Comparison of ENCODE assay signal across 8 cellular contexts in the genomic region with DNA sequence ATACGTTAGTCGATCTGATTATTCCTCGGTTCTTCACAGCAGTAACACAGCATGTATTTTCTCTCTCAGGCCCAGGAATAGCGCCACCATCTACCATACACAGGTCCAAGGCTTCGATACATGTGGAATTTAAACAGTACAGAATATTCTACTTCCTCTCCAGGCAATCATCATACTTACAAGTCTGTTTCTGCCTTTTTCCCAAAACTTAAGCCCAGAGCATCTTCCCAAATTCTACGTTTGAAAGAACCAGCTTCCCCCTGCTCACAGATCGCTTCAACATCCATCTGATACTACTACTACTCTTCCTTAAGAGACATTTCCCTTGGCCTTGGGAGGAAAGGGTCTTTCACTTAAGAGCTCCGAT. TPM values are rescaled to one million over a fixed set of nuclear protein-coding genes. Genes with fewer than 3 reads are reported as not detected.
A peak's percentile ranks its signal among the peaks of the same experiment; 100 is the strongest.
DNase-seq lines count a peak whose midpoint lies in the region; ATAC-seq, FAIRE-seq and TF ChIP-seq lines count a peak whose summit lies in the region.

No MANE protein-coding gene starts in this region.

- H4K20me1 ChIP-seq in endothelial cell of umbilical vein (replicated peaks; ENCODE audit: control insufficient read depth, extremely low read depth, insufficient read depth, low read length), result no peaks in the 10 kb centered on the region

- peak overlapping the region; percentile 90 for H3K4me2 ChIP-seq in endothelial cell of umbilical vein (ENCODE audit: insufficient read depth, low read length)

- H3K79me2 ChIP-seq in endothelial cell of umbilical vein (ENCODE audit: control insufficient read depth, insufficient read depth, low read length), result no peaks in the 10 kb centered on the region

- H3K36me3 ChIP-seq in SK-N-MC (ENCODE audit: insufficient read depth, low read length) (no peaks in the 10 kb centered on the region), endothelial cell of umbilical vein (ENCODE audit: control insufficient read depth in 2 of 2, extremely low read depth in 1 of 2, insufficient read depth in 2 of 2, low read length in 2 of 2) (no peaks in the 10 kb centered on the region), mucosa of rectum (ENCODE audit: control insufficient read depth in 2 of 2, insufficient read depth in 2 of 2, low read length in 2 of 2) (no peaks in the 10 kb centered on the region)

- H3K4me3 ChIP-seq in SK-N-MC, result peak overlapping the region; percentile 98
- H3K4me3 ChIP-seq in endothelial cell of umbilical vein (replicated peaks in 1 of 3; ENCODE audit: insufficient read depth in 1 of 3, low read depth in 1 of 3, low read length in 3 of 3), result peak overlapping the region; percentile 69 to 84 (median 76)
- H3K4me3 ChIP-seq in mucosa of rectum (ENCODE audit: low read length in 2 of 2), result peak overlapping the region; percentile 94 to 98

- CTCF ChIA-PET in endothelial cell of umbilical vein (lab: Charles Lee), result interaction anchor here (0.6 to 2.2 kb wide), 9 partner anchors 11 to 1931 kb away, joined by 3 to 9 read pairs (median 4); partner anchors contain the start of gene ERO1A

- no TSS peak for BruUV-seq in endothelial cell of umbilical vein (replicated peaks; lab: Mats Ljungman, UMichigan)

- H3K9me3 ChIP-seq in SK-N-MC (ENCODE audit: low read depth, low read length) (no peaks in the 10 kb centered on the region), endothelial cell of umbilical vein (replicated peaks; ENCODE audit: control insufficient read depth, insufficient read depth, low read length) (no peaks in the 10 kb centered on the region), mucosa of rectum (ENCODE audit: control insufficient read depth in 2 of 2, low read length in 2 of 2) (no peaks in the 10 kb centered on the region)

- peak overlapping the region; percentile 79 for H2AFZ ChIP-seq in endothelial cell of umbilical vein (ENCODE audit: low read depth, low read length)

- POLR2A ChIA-PET in endothelial cell of umbilical vein (lab: Charles Lee), result interaction anchor here (0.7 to 1.0 kb wide), 2 partner anchors 110 to 156 kb away, joined by 3 to 5 read pairs; no protein-coding TSS in a partner anchor

- H3K4me1 ChIP-seq in endothelial cell of umbilical vein (ENCODE audit: control insufficient read depth, extremely low read depth, insufficient read depth, low read length) (peaks cover 9% of the 10 kb centered on the region), mucosa of rectum (ENCODE audit: control insufficient read depth in 2 of 2, insufficient read depth in 2 of 2, low read length in 2 of 2) (peaks cover 10 to 16% of the 10 kb centered on the region in 2 donors)

- H3K27ac ChIP-seq in SK-N-MC (peak overlapping the region; percentile 31; the same call in 1 of the 2 replicates), endothelial cell of umbilical vein (ENCODE audit: insufficient read depth, low read depth, low read length) (peak overlapping the region; percentile 37), mucosa of rectum (ENCODE audit: low read depth in 2 of 2, low read length in 2 of 2) (peak overlapping the region; percentile 87 to 90)

- peak; percentile 78 for FAIRE-seq in endothelial cell of umbilical vein (lab: Jason Lieb, UNC)

- H3K9ac ChIP-seq in SK-N-MC (ENCODE audit: insufficient read length) (peak overlapping the region; percentile 85), endothelial cell of umbilical vein (replicated peaks; ENCODE audit: extremely low read depth, insufficient read depth, low read length) (peak overlapping the region; percentile 59), mucosa of rectum (ENCODE audit: low read depth in 1 of 2, low read length in 2 of 2) (peak overlapping the region; percentile 91 to 95)

- TF ChIP-seq CTCF in endothelial cell of umbilical vein (IDR thresholded peaks at IDR 0.05; ENCODE audit: extremely low read depth in 1 of 2, insufficient read depth in 1 of 2, low read depth in 1 of 2, low read length in 2 of 2), result peak in 1 of 2 donors; percentile 15

- dilution Hi-C loops in endothelial cell of umbilical vein (cut with MboI; ENCODE audit: extremely low pct_ligation_motif_present, low sequenced_read_pairs), result no loop called here

- TF ChIP-seq POLR2A in endothelial cell of umbilical vein (IDR thresholded peaks at IDR 0.05; ENCODE audit: low read depth, low read length), result no peak

- ATAC-seq in GM18498 (IDR thresholded peaks at IDR 0.05; ENCODE audit: unreplicated experiment) (no peak), HG03432 (IDR thresholded peaks at IDR 0.05; ENCODE audit: unreplicated experiment) (no peak), GM21619 (IDR thresholded peaks at IDR 0.05; ENCODE audit: unreplicated experiment) (no peak)

- no peaks in the 10 kb centered on the region for H3K9me1 ChIP-seq in endothelial cell of umbilical vein (replicated peaks; ENCODE audit: control insufficient read depth, extremely low read depth, insufficient read depth, low read length)

- DNase-seq in EL (peak; percentile 43), Kasumi-1 (lab: John Stamatoyannopoulos, UW) (peak; percentile 68 to 75), SK-N-MC (ENCODE audit: low read depth, low spot score) (no peak), endothelial cell of umbilical vein (ENCODE audit: low read depth, low spot score) (peak; percentile 62)

- intact Hi-C loops in endothelial cell of umbilical vein (cut with micrococcal nuclease), result loop anchor here (1.0 to 10.0 kb wide), 6 partner anchors 156 to 1887 kb away; partner anchors contain the start of genes GNPNAT1, PSMC6, SAV1 and STYX

- H3K27me3 ChIP-seq in endothelial cell of umbilical vein (ENCODE audit: control insufficient read depth in 2 of 2, insufficient read depth in 2 of 2, low read length in 2 of 2) (no peaks in the 10 kb centered on the region), mucosa of rectum (ENCODE audit: control insufficient read depth in 2 of 2, insufficient read depth in 2 of 2, low read length in 2 of 2) (no peaks in the 10 kb centered on the region)

TF ChIP-seq in endothelial cell of umbilical vein, 7 proteins besides CTCF, POLR2A, EP300 and RAD21:
- TF ChIP-seq JUN (IDR thresholded peaks at IDR 0.05; ENCODE audit: borderline replicate concordance, insufficient read depth, insufficient read length, low read depth) (no peak), MYC (IDR thresholded peaks at IDR 0.05; ENCODE audit: low read depth, low read length) (no peak), GATA2 (IDR thresholded peaks at IDR 0.05; ENCODE audit: insufficient read depth, insufficient read length, low read depth, low read length) (no peak), EZH2 (IDR thresholded peaks at IDR 0.05; ENCODE audit: borderline replicate concordance, low read depth, low read length, severe bottlenecking) (no peak), FOS (IDR thresholded peaks at IDR 0.05; ENCODE audit: borderline replicate concordance, insufficient read depth, low read length) (no peak), POLR2AphosphoS5 (IDR thresholded peaks at IDR 0.05; ENCODE audit: insufficient read depth, low read depth, low read length) (no peak)
- TF ChIP-seq, protein P1, sequence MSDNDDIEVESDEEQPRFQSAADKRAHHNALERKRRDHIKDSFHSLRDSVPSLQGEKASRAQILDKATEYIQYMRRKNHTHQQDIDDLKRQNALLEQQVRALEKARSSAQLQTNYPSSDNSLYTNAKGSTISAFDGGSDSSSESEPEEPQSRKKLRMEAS (IDR thresholded peaks at IDR 0.05; ENCODE audit: insufficient read depth, insufficient read length), result no peak

RNA-seq across cellular contexts. Expression of gene TXNDC16, which starts 0.6 kb away (rescaled TPM):
- 4.5 and 4.8 TPM in 2 replicates for total RNA-seq in endothelial cell of umbilical vein
- polyA plus RNA-seq in endothelial cell of umbilical vein, result 2.1 and 2.3 TPM in 2 replicates
- polyA plus RNA-seq in endothelial cell of umbilical vein (2011; cell fraction: cytosol; rRNA removed), result 2.3 and 2.6 TPM in 2 replicates
- 3.2 and 3.9 TPM in 2 replicates for polyA plus RNA-seq in endothelial cell of umbilical vein (2011; cell fraction: nucleus; rRNA removed)
- 2.3 and 3.3 TPM in 2 replicates for polyA plus RNA-seq in endothelial cell of umbilical vein (2012)
- 2.5 and 5.4 TPM in 2 replicates for polyA minus RNA-seq in endothelial cell of umbilical vein
- polyA minus RNA-seq in endothelial cell of umbilical vein (2011; cell fraction: cytosol; rRNA and poly(A)+ RNA removed), result 10.8 TPM
- polyA minus RNA-seq in endothelial cell of umbilical vein (2011; cell fraction: nucleus; rRNA and poly(A)+ RNA removed), result 3.9 and 4.1 TPM in 2 replicates

RNA-seq across cellular contexts. Expression of gene GPR137C, which starts 1.0 kb away (rescaled TPM):
- total RNA-seq in endothelial cell of umbilical vein, result 3.8 and 5.7 TPM in 2 replicates
- polyA plus RNA-seq in endothelial cell of umbilical vein, result 1.5 TPM in 2 replicates
- polyA plus RNA-seq in endothelial cell of umbilical vein (2011; cell fraction: cytosol; rRNA removed), result 0.92 and 1.1 TPM in 2 replicates
- polyA plus RNA-seq in endothelial cell of umbilical vein (2011; cell fraction: nucleus; rRNA removed), result 4.6 and 4.7 TPM in 2 replicates
- 0.82 and 1.3 TPM in 2 replicates for polyA plus RNA-seq in endothelial cell of umbilical vein (2012)
- polyA minus RNA-seq in endothelial cell of umbilical vein, result 2.4 and 3.6 TPM in 2 replicates
- 1.6 TPM for polyA minus RNA-seq in endothelial cell of umbilical vein (2011; cell fraction: cytosol; rRNA and poly(A)+ RNA removed)
- polyA minus RNA-seq in endothelial cell of umbilical vein (2011; cell fraction: nucleus; rRNA and poly(A)+ RNA removed), result 3.8 and 4.5 TPM in 2 replicates

Comparison
In these comparisons a context has a peak if more than half of its experiments do, and no peak if none do; other contexts are left out.
1. H3K27ac ChIP-seq: peak in every context shown above with its lines; median percentile 88 in mucosa of rectum; 37 in endothelial cell of umbilical vein; 31 in SK-N-MC.